In genomic region chr6:33276581-33276863, GRCh38 we compare ENCODE assay signal across 8 cellular contexts. TPM values are rescaled to one million over a fixed set of nuclear protein-coding genes. Genes with fewer than 3 reads are reported as not detected.
DNase-seq lines count a peak whose midpoint lies in the region; ATAC-seq and TF ChIP-seq lines count a peak whose summit lies in the region.

No MANE protein-coding gene starts in this region.

- H3K79me2 ChIP-seq in neural cell (replicated peaks; ENCODE audit: insufficient read depth, low read length): peaks cover 19% of the 10 kb centered on the region

- no peaks in the 10 kb centered on the region for H4K20me1 ChIP-seq in neural cell (ENCODE audit: insufficient read depth)

- no peaks in the 10 kb centered on the region for H3K9me3 ChIP-seq in MG63
- no peaks in the 10 kb centered on the region for H3K9me3 ChIP-seq in effector memory CD4-positive, alpha-beta T cell (ENCODE audit: control insufficient read depth, low read length)
- H3K9me3 ChIP-seq in neural cell (ENCODE audit: low read length): no peaks in the 10 kb centered on the region

- peak overlapping the region; percentile 85 for H3K27ac ChIP-seq in effector memory CD4-positive, alpha-beta T cell (ENCODE audit: insufficient read depth, low read length, poor library complexity, severe bottlenecking)
- peak overlapping the region; percentile 77 for H3K27ac ChIP-seq in neural cell (ENCODE audit: low read length)

- H3K36me3 ChIP-seq in BJ (ENCODE audit: control insufficient read depth, insufficient read depth, low read length) (peaks cover 24% of the 10 kb centered on the region), MG63 (peaks cover 91% of the 10 kb centered on the region), neural cell (ENCODE audit: insufficient read depth, low read length) (no peaks in the 10 kb centered on the region)
- H3K36me3 ChIP-seq in effector memory CD4-positive, alpha-beta T cell (ENCODE audit: control insufficient read depth, insufficient read depth, low read length): peaks cover 38% of the 10 kb centered on the region

- CTCF ChIA-PET in BJ (lab: Yijun Ruan, JAX): interaction anchor here (1.1 to 3.7 kb wide), 7 partner anchors 10 to 150 kb away, joined by 3 to 21 read pairs (median 4); partner anchors contain the start of genes RGL2, WDR46 and ZBTB22

- POLR2A ChIA-PET in BJ (lab: Charles Lee): no interaction called here

- ATAC-seq in GM21367 (IDR thresholded peaks at IDR 0.05; ENCODE audit: unreplicated experiment) (no peak), HG03095 (IDR thresholded peaks at IDR 0.05; ENCODE audit: unreplicated experiment) (no peak)

- no peaks in the 10 kb centered on the region for H3F3A ChIP-seq in neural cell (ENCODE audit: insufficient read depth, low read length, poor library complexity, severe bottlenecking)

- peak overlapping the region; percentile 81 for H3K9ac ChIP-seq in neural cell (ENCODE audit: low read length)

- no peak for TF ChIP-seq RAD21 in neural cell (conservative IDR thresholded peaks at IDR 0.05)

- peak overlapping the region; percentile 14 for H2AFZ ChIP-seq in neural cell (ENCODE audit: low read depth, low read length)

- H3K4me3 ChIP-seq in BJ (ENCODE audit: low read depth, low read length): peak overlapping the region; percentile 49
- H3K4me3 ChIP-seq in MG63: peak overlapping the region; percentile 97
- peak overlapping the region; percentile 81 for H3K4me3 ChIP-seq in effector memory CD4-positive, alpha-beta T cell (ENCODE audit: insufficient read depth, low read depth, low read length, poor library complexity, severe bottlenecking)
- peak overlapping the region; percentile 82 for H3K4me3 ChIP-seq in neural cell (ENCODE audit: low read length)

- DNase-seq in BJ (ENCODE audit: low read depth) (no peak), MG63 (no peak), NCI-H226 (no peak), NCI-H2227 (lab: John Stamatoyannopoulos, UW; ENCODE audit: unreplicated experiment) (no peak)
- no peak for DNase-seq in effector memory CD4-positive, alpha-beta T cell

- H3K9me2 ChIP-seq in neural cell (ENCODE audit: insufficient read depth, low read length): no peaks in the 10 kb centered on the region

- TF ChIP-seq CTCF in BJ (IDR thresholded peaks at IDR 0.05; ENCODE audit: insufficient read depth, low read depth, low read length) (no peak), neural cell (IDR thresholded peaks at IDR 0.05; ENCODE audit: poor library complexity, severe bottlenecking) (no peak)

- H3K4me1 ChIP-seq in effector memory CD4-positive, alpha-beta T cell (ENCODE audit: control insufficient read depth, insufficient read depth, low read length, poor library complexity, severe bottlenecking): peaks cover 57% of the 10 kb centered on the region

- H3K27me3 ChIP-seq in BJ (ENCODE audit: control insufficient read depth, insufficient read depth, low read length) (no peaks in the 10 kb centered on the region), MG63 (no peaks in the 10 kb centered on the region), neural cell (ENCODE audit: insufficient read depth, low read depth, low read length) (no peaks in the 10 kb centered on the region)
- H3K27me3 ChIP-seq in effector memory CD4-positive, alpha-beta T cell (replicated peaks; ENCODE audit: control insufficient read depth, insufficient read depth, low read length, poor library complexity, severe bottlenecking): no peaks in the 10 kb centered on the region

- H3K4me2 ChIP-seq in neural cell (ENCODE audit: low read length): peak overlapping the region; percentile 75

- no peak for TF ChIP-seq EP300 in neural cell (conservative IDR thresholded peaks at IDR 0.05; ENCODE audit: poor library complexity, severe bottlenecking)

TF ChIP-seq in neural cell, 6 proteins besides CTCF, POLR2A, EP300 and RAD21:
- TF ChIP-seq EZH2 (IDR thresholded peaks at IDR 0.05; ENCODE audit: borderline replicate concordance, insufficient read depth, low read length, poor library complexity, severe bottlenecking) (no peak), TAF1 (IDR thresholded peaks at IDR 0.05; ENCODE audit: low read depth) (no peak), SMC3 (conservative IDR thresholded peaks at IDR 0.05; ENCODE audit: poor library complexity) (no peak)

RNA-seq across cellular contexts. Expression of gene B3GALT4, which starts 0.4 kb away (rescaled TPM):
- 2.2 and 4.0 TPM in 2 replicates for polyA plus RNA-seq in BJ (2011; rRNA removed)
- 2.2 and 2.6 TPM in 2 replicates for polyA minus RNA-seq in BJ (2011; rRNA and poly(A)+ RNA removed)
- 0.49 and 2.0 TPM in 2 replicates for total RNA-seq in MG63 (2014; rRNA removed; shearing (Covaris generic); ENCODE audit: low replicate concordance)
- 2.5 and 7.0 TPM in 2 replicates for polyA plus RNA-seq in neural cell
- polyA minus RNA-seq in neural cell: 10.7 and 16.1 TPM in 2 replicates

RNA-seq across cellular contexts. Expression of gene RPS18, which starts 4.6 kb away (rescaled TPM):
- polyA plus RNA-seq in BJ (2011; rRNA removed) (6,221 and 6,433 TPM in 2 replicates), neural cell (1,894 and 2,078 TPM in 2 replicates)
- 565 and 1,108 TPM in 2 replicates for polyA minus RNA-seq in BJ (2011; rRNA and poly(A)+ RNA removed)
- 11,886 and 16,367 TPM in 2 replicates for total RNA-seq in MG63 (2014; rRNA removed; shearing (Covaris generic); ENCODE audit: low replicate concordance)
- polyA minus RNA-seq in neural cell: 678 and 701 TPM in 2 replicates

RNA-seq across cellular contexts. Expression of gene VPS52, which starts 4.8 kb away (rescaled TPM):
- polyA plus RNA-seq in BJ (2011; rRNA removed) (63.2 and 89.8 TPM in 2 replicates), neural cell (29.1 and 34.6 TPM in 2 replicates)
- 49.2 and 70.9 TPM in 2 replicates for polyA minus RNA-seq in BJ (2011; rRNA and poly(A)+ RNA removed)
- 38.1 and 47.4 TPM in 2 replicates for total RNA-seq in MG63 (2014; rRNA removed; shearing (Covaris generic); ENCODE audit: low replicate concordance)
- polyA minus RNA-seq in neural cell: 34.3 and 37.2 TPM in 2 replicates

RNA-seq across cellular contexts. Expression of gene WDR46, which starts 12.5 kb away (rescaled TPM):
- polyA plus RNA-seq in BJ (2011; rRNA removed) (45.6 and 78.9 TPM in 2 replicates), neural cell (62.5 and 73.2 TPM in 2 replicates)
- 50.6 and 91.6 TPM in 2 replicates for polyA minus RNA-seq in BJ (2011; rRNA and poly(A)+ RNA removed)
- total RNA-seq in MG63 (2014; rRNA removed; shearing (Covaris generic); ENCODE audit: low replicate concordance): 246 and 303 TPM in 2 replicates
- 33.2 and 38.2 TPM in 2 replicates for polyA minus RNA-seq in neural cell

RNA-seq across cellular contexts. Expression of gene PFDN6, which starts 12.9 kb away (rescaled TPM):
- 49.0 and 55.5 TPM in 2 replicates for polyA plus RNA-seq in BJ (2011; rRNA removed)
- 7.4 and 10.3 TPM in 2 replicates for polyA minus RNA-seq in BJ (2011; rRNA and poly(A)+ RNA removed)
- 488 and 596 TPM in 2 replicates for total RNA-seq in MG63 (2014; rRNA removed; shearing (Covaris generic); ENCODE audit: low replicate concordance)
- 97.8 and 109 TPM in 2 replicates for polyA plus RNA-seq in neural cell
- polyA minus RNA-seq in neural cell: 21.2 and 23.4 TPM in 2 replicates
